Comparison of ENCODE assay signal across 1 cellular context in the genomic region with DNA sequence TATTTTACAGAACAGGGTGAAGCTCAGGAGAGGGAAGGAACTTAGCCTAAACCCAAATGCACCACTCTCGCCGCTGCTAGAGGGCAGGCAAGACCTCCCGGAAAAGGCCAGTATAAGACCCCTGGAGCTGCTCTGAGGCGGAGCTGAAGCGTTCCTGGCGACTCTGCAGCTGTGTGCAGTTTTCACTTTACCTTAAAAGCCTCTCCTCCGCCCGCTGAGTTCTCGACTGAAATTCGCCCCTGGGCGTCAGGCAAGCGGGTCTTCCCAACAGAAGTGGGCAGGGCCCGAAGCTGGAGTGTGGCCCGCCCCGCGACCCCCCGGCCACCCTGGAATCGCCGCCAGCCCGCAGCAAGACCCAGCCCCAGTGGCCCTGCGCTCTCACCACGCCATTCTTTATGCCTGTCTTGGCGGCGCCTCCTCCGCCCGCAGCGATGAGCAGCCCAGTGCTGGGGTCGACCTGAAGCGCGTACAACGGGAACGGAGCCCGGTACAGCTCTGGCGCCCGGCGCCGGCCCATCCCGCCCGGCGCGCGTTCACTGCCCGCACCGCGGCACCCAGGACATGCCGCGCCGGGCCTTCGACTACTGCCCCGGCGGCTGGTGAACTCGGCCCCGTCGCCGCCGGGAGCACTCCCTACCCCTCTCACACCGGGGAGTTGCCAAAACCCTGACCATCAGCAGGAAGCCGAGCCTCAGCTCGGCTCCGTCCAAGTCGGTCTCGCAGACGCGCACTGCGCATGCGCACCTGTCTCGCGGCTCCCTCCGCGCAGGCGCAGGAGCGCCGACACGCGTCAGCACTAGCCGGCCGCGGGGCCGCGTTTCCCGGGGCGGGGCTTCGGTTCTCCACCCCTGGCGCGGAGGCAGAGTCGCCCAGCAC.
A peak's percentile ranks its signal among the peaks of the same experiment; 100 is the strongest.
TF ChIP-seq lines count a peak whose summit lies in the region.

Gene PREB (minus strand): TSS at position 732 of the 876 bp plus-strand sequence. CDS start 215 bp downstream, at position 517.

TF ChIP-seq in GM23338, 12 proteins besides CTCF, POLR2A, EP300 and RAD21 (continued from another document):
- TF ChIP-seq ZNF462 (CRISPR knock-in tag; IDR thresholded peaks at IDR 0.05) (no peak), CREB1 (CRISPR knock-in tag; IDR thresholded peaks at IDR 0.05; ENCODE audit: low read depth) (peak; percentile 71; the same call in 1 of the 2 replicates), EZH2 (IDR thresholded peaks at IDR 0.05; ENCODE audit: low read depth, unreplicated experiment) (no peak), EZH2phosphoT487 (IDR thresholded peaks at IDR 0.05; ENCODE audit: unreplicated experiment) (no peak), ETS1 (IDR thresholded peaks at IDR 0.05) (0 out of 2 replicates have a peak, but pooled peaks have one; percentile 46), ZNF114 (CRISPR knock-in tag; IDR thresholded peaks at IDR 0.05) (no peak)
- TF ChIP-seq, protein P1, sequence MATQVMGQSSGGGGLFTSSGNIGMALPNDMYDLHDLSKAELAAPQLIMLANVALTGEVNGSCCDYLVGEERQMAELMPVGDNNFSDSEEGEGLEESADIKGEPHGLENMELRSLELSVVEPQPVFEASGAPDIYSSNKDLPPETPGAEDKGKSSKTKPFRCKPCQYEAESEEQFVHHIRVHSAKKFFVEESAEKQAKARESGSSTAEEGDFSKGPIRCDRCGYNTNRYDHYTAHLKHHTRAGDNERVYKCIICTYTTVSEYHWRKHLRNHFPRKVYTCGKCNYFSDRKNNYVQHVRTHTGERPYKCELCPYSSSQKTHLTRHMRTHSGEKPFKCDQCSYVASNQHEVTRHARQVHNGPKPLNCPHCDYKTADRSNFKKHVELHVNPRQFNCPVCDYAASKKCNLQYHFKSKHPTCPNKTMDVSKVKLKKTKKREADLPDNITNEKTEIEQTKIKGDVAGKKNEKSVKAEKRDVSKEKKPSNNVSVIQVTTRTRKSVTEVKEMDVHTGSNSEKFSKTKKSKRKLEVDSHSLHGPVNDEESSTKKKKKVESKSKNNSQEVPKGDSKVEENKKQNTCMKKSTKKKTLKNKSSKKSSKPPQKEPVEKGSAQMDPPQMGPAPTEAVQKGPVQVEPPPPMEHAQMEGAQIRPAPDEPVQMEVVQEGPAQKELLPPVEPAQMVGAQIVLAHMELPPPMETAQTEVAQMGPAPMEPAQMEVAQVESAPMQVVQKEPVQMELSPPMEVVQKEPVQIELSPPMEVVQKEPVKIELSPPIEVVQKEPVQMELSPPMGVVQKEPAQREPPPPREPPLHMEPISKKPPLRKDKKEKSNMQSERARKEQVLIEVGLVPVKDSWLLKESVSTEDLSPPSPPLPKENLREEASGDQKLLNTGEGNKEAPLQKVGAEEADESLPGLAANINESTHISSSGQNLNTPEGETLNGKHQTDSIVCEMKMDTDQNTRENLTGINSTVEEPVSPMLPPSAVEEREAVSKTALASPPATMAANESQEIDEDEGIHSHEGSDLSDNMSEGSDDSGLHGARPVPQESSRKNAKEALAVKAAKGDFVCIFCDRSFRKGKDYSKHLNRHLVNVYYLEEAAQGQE (IDR thresholded peaks at IDR 0.05; ENCODE audit: unreplicated experiment) = no peak
